ENCODE assay signal across 7 cellular contexts in genomic region chr19:10471909-10472308, GRCh38.
DNase-seq lines count a peak whose midpoint lies in the region; ATAC-seq and TF ChIP-seq lines count a peak whose summit lies in the region.

No MANE protein-coding gene starts in this region.

- peak; percentile 50 for DNase-seq in KBM-7
- DNase-seq in SKM-1 treated with dmso at 0.1 percent for 144 hours (lab: John Stamatoyannopoulos, UW; ENCODE audit: unreplicated experiment): peak; percentile 27
- peak; percentile 41 for DNase-seq in kidney tubule cell (ENCODE audit: low spot score)

- H3K79me2 ChIP-seq in DOHH2 (ENCODE audit: control insufficient read depth, low read length): no peaks in the 10 kb centered on the region

- TF ChIP-seq CTCF in DOHH2 (IDR thresholded peaks at IDR 0.05; ENCODE audit: low read depth, low read length, poor library complexity, severe bottlenecking): peak; percentile 57

- H3K9me2 ChIP-seq in DOHH2 (replicated peaks; ENCODE audit: control insufficient read depth, low read length): no peaks in the 10 kb centered on the region

- no peak for ATAC-seq in HG02588 (IDR thresholded peaks at IDR 0.05; ENCODE audit: unreplicated experiment)
- ATAC-seq in GM19463 (IDR thresholded peaks at IDR 0.05; ENCODE audit: unreplicated experiment): no peak
- ATAC-seq in HG03442 (IDR thresholded peaks at IDR 0.05; ENCODE audit: unreplicated experiment): no peak

- no peaks in the 10 kb centered on the region for H3K4me1 ChIP-seq in DOHH2 (ENCODE audit: control insufficient read depth, low read length)

- no peaks in the 10 kb centered on the region for H4K20me1 ChIP-seq in DOHH2 (ENCODE audit: control insufficient read depth, insufficient read depth, low read depth, low read length)

- H3K9me3 ChIP-seq in DOHH2 (ENCODE audit: control insufficient read depth, insufficient read depth, low read length): no peaks in the 10 kb centered on the region

- H3K36me3 ChIP-seq in DOHH2 (ENCODE audit: control insufficient read depth, low read length): peaks cover 5% of the 10 kb centered on the region; the same call in 1 of the 2 replicates

- H3K4me3 ChIP-seq in DOHH2 (ENCODE audit: low read length): no peak overlapping the region

- H3F3A ChIP-seq in DOHH2 (ENCODE audit: control insufficient read depth, insufficient read depth): peaks cover 4% of the 10 kb centered on the region; the same call in 1 of the 2 replicates

- H3K27me3 ChIP-seq in DOHH2 (ENCODE audit: control insufficient read depth, low read length): no peaks in the 10 kb centered on the region

- in situ Hi-C loops in KBM-7 (cut with MboI; ENCODE audit: low pct_unique_long_range_greater_than_20kb, low sequenced_read_pairs): no loop called here

- no peak overlapping the region for H3K4me2 ChIP-seq in DOHH2 (ENCODE audit: low read length)

- H3K27ac ChIP-seq in DOHH2 (ENCODE audit: low read depth, low read length): no peak overlapping the region
